ENCODE assay signal across 36 cellular contexts in the genomic region with DNA sequence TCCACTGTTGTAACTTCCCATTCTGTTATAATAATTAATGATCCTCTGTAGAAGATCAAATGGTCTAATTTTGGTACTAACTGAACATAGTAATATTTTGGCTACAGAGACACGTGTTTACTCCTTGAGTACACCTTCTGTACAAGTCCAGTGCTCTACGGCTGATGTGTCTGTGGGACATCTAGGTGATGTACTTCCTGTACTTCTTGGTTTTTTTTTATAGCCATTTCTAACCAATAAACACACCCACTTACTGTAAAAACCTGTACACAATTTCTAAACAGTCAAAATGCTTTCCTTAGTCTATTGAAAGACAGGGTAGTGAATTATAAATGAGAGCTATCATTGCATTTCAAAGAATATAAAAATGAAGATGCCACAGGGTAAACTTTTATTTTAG.
"Had no signal": no experiment of that assay in that cellular context is flagged by ENCODE, and none has a peak within 500 bp of the region (broad histone marks: within the 10 kb centered on the region; RNA-seq: fewer than 3 reads in every experiment).

No MANE protein-coding gene starts in this region.

- H3K9me3 ChIP-seq: MG63 had no signal

- DNase-seq: Karpas-422, Kasumi-1, MG63, MM.1S, MV-4-11, NCI-H1048, NCI-H1092, NCI-H1092 treated with DMSO at 0.1 percent for 48 hours, NCI-H1105, NCI-H1105 treated with DMSO at 0.1 percent for 48 hours, NCI-H1417, NCI-H1417 treated with DMSO at 0.1 percent for 48 hours, NCI-H1436, NCI-H1436 treated with DMSO at 0.1 percent for 48 hours, NCI-H146, NCI-H1694, NCI-H1694 treated with DMSO at 0.1 percent for 48 hours, NCI-H187, NCI-H187 treated with DMSO at 0.1 percent for 48 hours, NCI-H1930, NCI-H2029, NCI-H2029 treated with DMSO at 0.1 percent for 48 hours, NCI-H2081, NCI-H2081 treated with DMSO at 0.1 percent for 48 hours, NCI-H2107, NCI-H2171, NCI-H2171 treated with DMSO at 0.1 percent for 48 hours, NCI-H2227 treated with DMSO at 0.1 percent for 48 hours, NCI-H226, NCI-H345, NCI-H446, NCI-H446 treated with DMSO at 0.1 percent for 48 hours, NCI-H510A, NCI-H510A treated with DMSO at 0.1 percent for 48 hours, NCI-H524, NCI-H524 treated with DMSO at 0.1 percent for 48 hours had no signal

- H3K4me3 ChIP-seq: MG63 had no signal
